ENCODE assay signal across 9 cellular contexts in genomic region chr19:43438291-43439162, GRCh38. TPM values are rescaled to one million over a fixed set of nuclear protein-coding genes. Genes with fewer than 3 reads are reported as not detected.
A peak's percentile ranks its signal among the peaks of the same experiment; 100 is the strongest.
DNase-seq lines count a peak whose midpoint lies in the region; ATAC-seq and TF ChIP-seq lines count a peak whose summit lies in the region.
"Had no signal": no experiment of that assay in that cellular context is flagged by ENCODE, and none has a peak within 500 bp of the region (broad histone marks: within the 10 kb centered on the region; RNA-seq: fewer than 3 reads in every experiment).

No MANE protein-coding gene starts in this region.

- H3K9me3 Mint-ChIP-seq in activated T-cell treated with anti-CD3 and anti-CD28 coated beads, Interleukin-2, amount 50 U/mL, for 72 hours: peaks cover 0 to 3% of the 10 kb centered on the region in 2 donors
- H3K9me3 Mint-ChIP-seq: mesothelial cell of epicardium had no signal

- DNase-seq in AG09309 (ENCODE audit: low read depth) (peak; percentile 80), HFF-Myc (ENCODE audit: extremely low read depth, low read depth) (peak; percentile 98), hepatic stellate cell (ENCODE audit: low spot score) (peak; percentile 82), left lobe of liver (ENCODE audit: low spot score) (no peak), cerebellar nuclear complex (lab: John Stamatoyannopoulos, UW) (no peak), NCI-H187 treated with DMSO at 0.1 percent for 48 hours (lab: John Stamatoyannopoulos, UW) (no peak)
- no peak for DNase-seq in activated T-cell treated with anti-CD3 and anti-CD28 coated beads, Interleukin-2, amount 50 U/mL, for 72 hours

- TF ChIP-seq CTCF in AG09309 (IDR thresholded peaks at IDR 0.05; ENCODE audit: control insufficient read depth, insufficient read depth, low read depth, low read length, missing control alignments) (no peak), HFF-Myc (IDR thresholded peaks at IDR 0.05; ENCODE audit: low read depth, low read length, missing control alignments) (no peak)

- H3K27ac Mint-ChIP-seq in activated T-cell treated with anti-CD3 and anti-CD28 coated beads, Interleukin-2, amount 50 U/mL, for 72 hours: peak overlapping the region; percentile 54
- H3K27ac Mint-ChIP-seq: mesothelial cell of epicardium had no signal

- H3K4me1 Mint-ChIP-seq in activated T-cell treated with anti-CD3 and anti-CD28 coated beads, Interleukin-2, amount 50 U/mL, for 72 hours (ENCODE audit: low read depth): peaks cover 33% of the 10 kb centered on the region
- H3K4me1 Mint-ChIP-seq: mesothelial cell of epicardium had no signal

- H3K4me3 Mint-ChIP-seq in activated T-cell treated with anti-CD3 and anti-CD28 coated beads, Interleukin-2, amount 50 U/mL, for 72 hours: peak overlapping the region; percentile 39 to 62
- H3K4me3 Mint-ChIP-seq: mesothelial cell of epicardium had no signal

- H3K4me3 ChIP-seq in AG09309 (ENCODE audit: control insufficient read depth, low read depth, low read length) (no peak overlapping the region), HFF-Myc (replicated peaks; ENCODE audit: low read depth, low read length) (no peak overlapping the region)

- ATAC-seq in activated T-cell treated with anti-CD3 and anti-CD28 coated beads, Interleukin-2, amount 50 U/mL, for 72 hours (replicated peaks in 1 of 2): peak in 1 of 2 donors; percentile 56
- ATAC-seq in left lobe of liver: no peak
- ATAC-seq in GM21360 (IDR thresholded peaks at IDR 0.05; ENCODE audit: unreplicated experiment): no peak

- H3K36me3 Mint-ChIP-seq in activated T-cell treated with anti-CD3 and anti-CD28 coated beads, Interleukin-2, amount 50 U/mL, for 72 hours (ENCODE audit: insufficient read depth in 2 of 2): peaks cover 2 to 5% of the 10 kb centered on the region in 2 donors
- H3K36me3 Mint-ChIP-seq: mesothelial cell of epicardium had no signal

- H3K27me3 Mint-ChIP-seq in activated T-cell treated with anti-CD3 and anti-CD28 coated beads, Interleukin-2, amount 50 U/mL, for 72 hours (ENCODE audit: low read depth): no peaks in the 10 kb centered on the region

RNA-seq across cellular contexts. Expression of gene TEX101, which starts 23.8 kb away (rescaled TPM):
- not detected for total RNA-seq in activated T-cell treated with anti-CD3 and anti-CD28 coated beads, Interleukin-2, amount 50 U/mL, for 72 hours
- total RNA-seq in left lobe of liver: not detected
- total RNA-seq: mesothelial cell of epicardium had no signal

RNA-seq across cellular contexts. Expression of gene LYPD3, which starts 26.9 kb away (rescaled TPM):
- total RNA-seq in activated T-cell treated with anti-CD3 and anti-CD28 coated beads, Interleukin-2, amount 50 U/mL, for 72 hours: 1 to 10 TPM; 3.1 to 4.1 TPM
- total RNA-seq in left lobe of liver: 0.53 TPM

Comparison
In these comparisons a context has a peak if more than half of its experiments do, and no peak if none do; other contexts are left out.
1. DNase-seq: peak in AG09309 (single experiment), HFF-Myc (single experiment) and hepatic stellate cell (single experiment); none in activated T-cell treated with anti-CD3 and anti-CD28 coated beads, Interleukin-2, amount 50 U/mL, for 72 hours (0 of 2), left lobe of liver (single experiment), cerebellar nuclear complex (0 of 2) and NCI-H187 treated with DMSO at 0.1 percent for 48 hours (single experiment).